In the genomic region with DNA sequence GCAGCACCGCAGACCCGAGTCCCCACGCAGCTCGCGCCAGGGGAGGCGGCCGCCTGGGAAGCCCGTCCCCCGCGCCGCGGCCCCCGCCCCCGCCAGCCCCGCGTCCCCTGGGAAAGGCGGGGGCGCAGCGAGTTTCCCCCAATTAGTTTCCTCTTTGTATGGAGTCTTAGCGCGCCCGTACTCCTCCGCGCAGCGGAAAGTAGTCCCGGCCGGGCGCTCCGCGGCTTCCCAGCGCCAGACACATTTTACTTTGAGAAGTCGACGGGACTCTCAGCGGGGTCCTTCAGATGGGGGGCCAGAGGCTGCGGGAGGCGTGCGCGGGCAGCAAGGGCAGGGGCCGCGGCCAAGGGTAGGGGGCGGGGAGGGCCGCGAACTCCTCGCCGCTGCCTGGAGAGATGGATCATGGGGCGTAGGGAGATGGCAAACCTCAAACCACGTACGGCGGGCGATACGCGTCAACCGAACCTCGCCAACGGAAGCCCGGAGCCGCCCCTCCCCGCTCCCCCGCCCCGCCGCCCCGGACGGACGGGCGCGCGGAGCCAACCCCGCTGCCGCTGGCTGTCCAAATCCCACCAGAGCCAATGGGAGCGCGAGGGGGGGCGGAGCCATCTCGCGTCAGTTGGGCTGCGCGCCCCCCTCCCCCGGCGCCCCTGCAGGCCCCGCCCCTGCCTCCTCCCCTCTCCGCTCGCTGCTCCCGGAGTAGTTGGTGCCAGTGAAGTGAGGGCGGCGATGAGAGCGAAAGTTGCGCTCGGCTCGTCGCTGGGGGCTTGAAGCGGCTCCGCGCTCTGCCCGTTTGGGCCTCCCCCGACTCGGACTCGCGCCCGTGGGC, we compare ENCODE assay signal across 1 cellular context.
A peak's percentile ranks its signal among the peaks of the same experiment; 100 is the strongest.
TF ChIP-seq lines count a peak whose summit lies in the region.

A gene (plus strand): TSS at position 706 of the 829 bp plus-strand sequence. CDS start 238 bp downstream, outside the sequence.

TF ChIP-seq in K562, 482 proteins besides CTCF, POLR2A, EP300 and RAD21 (continued from another document and continues in another):
- TF ChIP-seq, protein P1, sequence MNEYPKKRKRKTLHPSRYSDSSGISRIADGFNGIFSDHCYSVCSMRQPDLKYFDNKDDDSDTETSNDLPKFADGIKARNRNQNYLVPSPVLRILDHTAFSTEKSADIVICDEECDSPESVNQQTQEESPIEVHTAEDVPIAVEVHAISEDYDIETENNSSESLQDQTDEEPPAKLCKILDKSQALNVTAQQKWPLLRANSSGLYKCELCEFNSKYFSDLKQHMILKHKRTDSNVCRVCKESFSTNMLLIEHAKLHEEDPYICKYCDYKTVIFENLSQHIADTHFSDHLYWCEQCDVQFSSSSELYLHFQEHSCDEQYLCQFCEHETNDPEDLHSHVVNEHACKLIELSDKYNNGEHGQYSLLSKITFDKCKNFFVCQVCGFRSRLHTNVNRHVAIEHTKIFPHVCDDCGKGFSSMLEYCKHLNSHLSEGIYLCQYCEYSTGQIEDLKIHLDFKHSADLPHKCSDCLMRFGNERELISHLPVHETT (CRISPR knock-in tag; conservative IDR thresholded peaks at IDR 0.05 in 1 of 2, IDR thresholded peaks at IDR 0.05 in 1 of 2), result peak in 1 of 2 experiments; percentile 97; a peak in 2 of 4 replicates
- TF ChIP-seq SRSF1 (IDR thresholded peaks at IDR 0.05; ENCODE audit: low read depth, low read length) (no peak), TEAD4 (IDR thresholded peaks at IDR 0.05; ENCODE audit: low read length) (0 out of 2 replicates have a peak, but pooled peaks have one; percentile 7), TEAD4 (CRISPR knock-in tag; IDR thresholded peaks at IDR 0.05; ENCODE audit: borderline replicate concordance) (no peak), SP2 (IDR thresholded peaks at IDR 0.05; ENCODE audit: extremely low read depth, low read depth, low read length, poor library complexity, severe bottlenecking) (peak; percentile 61), NR2C2 (CRISPR knock-in tag; IDR thresholded peaks at IDR 0.05) (no peak), NR2C2 (tag; IDR thresholded peaks at IDR 0.05) (0 out of 2 replicates have a peak, but pooled peaks have one; percentile 46), TCF3 (CRISPR knock-in tag; IDR thresholded peaks at IDR 0.05) (no peak; the same call in 1 of the 2 replicates), TAL1 (IDR thresholded peaks at IDR 0.05) (no peak), CCAR2 (IDR thresholded peaks at IDR 0.05; ENCODE audit: low read depth, low read length) (no peak), JUN (IDR thresholded peaks at IDR 0.05; ENCODE audit: borderline replicate concordance, low read depth, low read length) (no peak), JUN (CRISPR knock-in tag; IDR thresholded peaks at IDR 0.05; ENCODE audit: borderline replicate concordance) (no peak), CBX1 (IDR thresholded peaks at IDR 0.05; ENCODE audit: low read depth) (no peak), ZNF121 (CRISPR knock-in tag; conservative IDR thresholded peaks at IDR 0.05) (no peak), FOXM1 (IDR thresholded peaks at IDR 0.05; ENCODE audit: low read depth) (no peak), FOXM1 (CRISPR knock-in tag; IDR thresholded peaks at IDR 0.05; ENCODE audit: low read depth) (no peak), MYNN (IDR thresholded peaks at IDR 0.05) (no peak), MYNN (CRISPR knock-in tag; IDR thresholded peaks at IDR 0.05) (no peak), ZNF431 (CRISPR knock-in tag; IDR thresholded peaks at IDR 0.05) (no peak), STAT5A (IDR thresholded peaks at IDR 0.05; ENCODE audit: borderline replicate concordance, low read length) (no peak), ESRRB (CRISPR knock-in tag; IDR thresholded peaks at IDR 0.05; ENCODE audit: borderline replicate concordance) (no peak), ELF1 (tag; IDR thresholded peaks at IDR 0.05) (peak; percentile 41; the same call in 1 of the 2 replicates), EP400 (IDR thresholded peaks at IDR 0.05) (peak; percentile 86), ZNF696 (CRISPR knock-in tag; conservative IDR thresholded peaks at IDR 0.05) (no peak), POLR2G (IDR thresholded peaks at IDR 0.05; ENCODE audit: low read depth, low read length) (peak; percentile 81), ZBED1 (IDR thresholded peaks at IDR 0.05) (no peak), ZBTB17 (CRISPR knock-in tag; IDR thresholded peaks at IDR 0.05) (no peak), SRSF3 (IDR thresholded peaks at IDR 0.05; ENCODE audit: insufficient read depth, low read length) (no peak), GATA2 (CRISPR knock-in tag; IDR thresholded peaks at IDR 0.05) (no peak), ADNP (tag; IDR thresholded peaks at IDR 0.05) (no peak), POLR2B (IDR thresholded peaks at IDR 0.05; ENCODE audit: low read depth, partially characterized antibody) (no peak), NFATC3 (IDR thresholded peaks at IDR 0.05) (no peak), ZNF184 (CRISPR knock-in tag; IDR thresholded peaks at IDR 0.05) (no peak)
- TF ChIP-seq, protein P2, sequence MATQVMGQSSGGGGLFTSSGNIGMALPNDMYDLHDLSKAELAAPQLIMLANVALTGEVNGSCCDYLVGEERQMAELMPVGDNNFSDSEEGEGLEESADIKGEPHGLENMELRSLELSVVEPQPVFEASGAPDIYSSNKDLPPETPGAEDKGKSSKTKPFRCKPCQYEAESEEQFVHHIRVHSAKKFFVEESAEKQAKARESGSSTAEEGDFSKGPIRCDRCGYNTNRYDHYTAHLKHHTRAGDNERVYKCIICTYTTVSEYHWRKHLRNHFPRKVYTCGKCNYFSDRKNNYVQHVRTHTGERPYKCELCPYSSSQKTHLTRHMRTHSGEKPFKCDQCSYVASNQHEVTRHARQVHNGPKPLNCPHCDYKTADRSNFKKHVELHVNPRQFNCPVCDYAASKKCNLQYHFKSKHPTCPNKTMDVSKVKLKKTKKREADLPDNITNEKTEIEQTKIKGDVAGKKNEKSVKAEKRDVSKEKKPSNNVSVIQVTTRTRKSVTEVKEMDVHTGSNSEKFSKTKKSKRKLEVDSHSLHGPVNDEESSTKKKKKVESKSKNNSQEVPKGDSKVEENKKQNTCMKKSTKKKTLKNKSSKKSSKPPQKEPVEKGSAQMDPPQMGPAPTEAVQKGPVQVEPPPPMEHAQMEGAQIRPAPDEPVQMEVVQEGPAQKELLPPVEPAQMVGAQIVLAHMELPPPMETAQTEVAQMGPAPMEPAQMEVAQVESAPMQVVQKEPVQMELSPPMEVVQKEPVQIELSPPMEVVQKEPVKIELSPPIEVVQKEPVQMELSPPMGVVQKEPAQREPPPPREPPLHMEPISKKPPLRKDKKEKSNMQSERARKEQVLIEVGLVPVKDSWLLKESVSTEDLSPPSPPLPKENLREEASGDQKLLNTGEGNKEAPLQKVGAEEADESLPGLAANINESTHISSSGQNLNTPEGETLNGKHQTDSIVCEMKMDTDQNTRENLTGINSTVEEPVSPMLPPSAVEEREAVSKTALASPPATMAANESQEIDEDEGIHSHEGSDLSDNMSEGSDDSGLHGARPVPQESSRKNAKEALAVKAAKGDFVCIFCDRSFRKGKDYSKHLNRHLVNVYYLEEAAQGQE (CRISPR knock-in tag; IDR thresholded peaks at IDR 0.05; ENCODE audit: low read depth), result no peak
- TF ChIP-seq, protein P3, sequence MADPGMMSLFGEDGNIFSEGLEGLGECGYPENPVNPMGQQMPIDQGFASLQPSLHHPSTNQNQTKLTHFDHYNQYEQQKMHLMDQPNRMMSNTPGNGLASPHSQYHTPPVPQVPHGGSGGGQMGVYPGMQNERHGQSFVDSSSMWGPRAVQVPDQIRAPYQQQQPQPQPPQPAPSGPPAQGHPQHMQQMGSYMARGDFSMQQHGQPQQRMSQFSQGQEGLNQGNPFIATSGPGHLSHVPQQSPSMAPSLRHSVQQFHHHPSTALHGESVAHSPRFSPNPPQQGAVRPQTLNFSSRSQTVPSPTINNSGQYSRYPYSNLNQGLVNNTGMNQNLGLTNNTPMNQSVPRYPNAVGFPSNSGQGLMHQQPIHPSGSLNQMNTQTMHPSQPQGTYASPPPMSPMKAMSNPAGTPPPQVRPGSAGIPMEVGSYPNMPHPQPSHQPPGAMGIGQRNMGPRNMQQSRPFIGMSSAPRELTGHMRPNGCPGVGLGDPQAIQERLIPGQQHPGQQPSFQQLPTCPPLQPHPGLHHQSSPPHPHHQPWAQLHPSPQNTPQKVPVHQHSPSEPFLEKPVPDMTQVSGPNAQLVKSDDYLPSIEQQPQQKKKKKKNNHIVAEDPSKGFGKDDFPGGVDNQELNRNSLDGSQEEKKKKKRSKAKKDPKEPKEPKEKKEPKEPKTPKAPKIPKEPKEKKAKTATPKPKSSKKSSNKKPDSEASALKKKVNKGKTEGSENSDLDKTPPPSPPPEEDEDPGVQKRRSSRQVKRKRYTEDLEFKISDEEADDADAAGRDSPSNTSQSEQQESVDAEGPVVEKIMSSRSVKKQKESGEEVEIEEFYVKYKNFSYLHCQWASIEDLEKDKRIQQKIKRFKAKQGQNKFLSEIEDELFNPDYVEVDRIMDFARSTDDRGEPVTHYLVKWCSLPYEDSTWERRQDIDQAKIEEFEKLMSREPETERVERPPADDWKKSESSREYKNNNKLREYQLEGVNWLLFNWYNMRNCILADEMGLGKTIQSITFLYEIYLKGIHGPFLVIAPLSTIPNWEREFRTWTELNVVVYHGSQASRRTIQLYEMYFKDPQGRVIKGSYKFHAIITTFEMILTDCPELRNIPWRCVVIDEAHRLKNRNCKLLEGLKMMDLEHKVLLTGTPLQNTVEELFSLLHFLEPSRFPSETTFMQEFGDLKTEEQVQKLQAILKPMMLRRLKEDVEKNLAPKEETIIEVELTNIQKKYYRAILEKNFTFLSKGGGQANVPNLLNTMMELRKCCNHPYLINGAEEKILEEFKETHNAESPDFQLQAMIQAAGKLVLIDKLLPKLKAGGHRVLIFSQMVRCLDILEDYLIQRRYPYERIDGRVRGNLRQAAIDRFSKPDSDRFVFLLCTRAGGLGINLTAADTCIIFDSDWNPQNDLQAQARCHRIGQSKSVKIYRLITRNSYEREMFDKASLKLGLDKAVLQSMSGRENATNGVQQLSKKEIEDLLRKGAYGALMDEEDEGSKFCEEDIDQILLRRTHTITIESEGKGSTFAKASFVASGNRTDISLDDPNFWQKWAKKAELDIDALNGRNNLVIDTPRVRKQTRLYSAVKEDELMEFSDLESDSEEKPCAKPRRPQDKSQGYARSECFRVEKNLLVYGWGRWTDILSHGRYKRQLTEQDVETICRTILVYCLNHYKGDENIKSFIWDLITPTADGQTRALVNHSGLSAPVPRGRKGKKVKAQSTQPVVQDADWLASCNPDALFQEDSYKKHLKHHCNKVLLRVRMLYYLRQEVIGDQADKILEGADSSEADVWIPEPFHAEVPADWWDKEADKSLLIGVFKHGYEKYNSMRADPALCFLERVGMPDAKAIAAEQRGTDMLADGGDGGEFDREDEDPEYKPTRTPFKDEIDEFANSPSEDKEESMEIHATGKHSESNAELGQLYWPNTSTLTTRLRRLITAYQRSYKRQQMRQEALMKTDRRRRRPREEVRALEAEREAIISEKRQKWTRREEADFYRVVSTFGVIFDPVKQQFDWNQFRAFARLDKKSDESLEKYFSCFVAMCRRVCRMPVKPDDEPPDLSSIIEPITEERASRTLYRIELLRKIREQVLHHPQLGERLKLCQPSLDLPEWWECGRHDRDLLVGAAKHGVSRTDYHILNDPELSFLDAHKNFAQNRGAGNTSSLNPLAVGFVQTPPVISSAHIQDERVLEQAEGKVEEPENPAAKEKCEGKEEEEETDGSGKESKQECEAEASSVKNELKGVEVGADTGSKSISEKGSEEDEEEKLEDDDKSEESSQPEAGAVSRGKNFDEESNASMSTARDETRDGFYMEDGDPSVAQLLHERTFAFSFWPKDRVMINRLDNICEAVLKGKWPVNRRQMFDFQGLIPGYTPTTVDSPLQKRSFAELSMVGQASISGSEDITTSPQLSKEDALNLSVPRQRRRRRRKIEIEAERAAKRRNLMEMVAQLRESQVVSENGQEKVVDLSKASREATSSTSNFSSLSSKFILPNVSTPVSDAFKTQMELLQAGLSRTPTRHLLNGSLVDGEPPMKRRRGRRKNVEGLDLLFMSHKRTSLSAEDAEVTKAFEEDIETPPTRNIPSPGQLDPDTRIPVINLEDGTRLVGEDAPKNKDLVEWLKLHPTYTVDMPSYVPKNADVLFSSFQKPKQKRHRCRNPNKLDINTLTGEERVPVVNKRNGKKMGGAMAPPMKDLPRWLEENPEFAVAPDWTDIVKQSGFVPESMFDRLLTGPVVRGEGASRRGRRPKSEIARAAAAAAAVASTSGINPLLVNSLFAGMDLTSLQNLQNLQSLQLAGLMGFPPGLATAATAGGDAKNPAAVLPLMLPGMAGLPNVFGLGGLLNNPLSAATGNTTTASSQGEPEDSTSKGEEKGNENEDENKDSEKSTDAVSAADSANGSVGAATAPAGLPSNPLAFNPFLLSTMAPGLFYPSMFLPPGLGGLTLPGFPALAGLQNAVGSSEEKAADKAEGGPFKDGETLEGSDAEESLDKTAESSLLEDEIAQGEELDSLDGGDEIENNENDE (IDR thresholded peaks at IDR 0.05; ENCODE audit: low read depth, low read length), result no peak
- TF ChIP-seq, protein P4, sequence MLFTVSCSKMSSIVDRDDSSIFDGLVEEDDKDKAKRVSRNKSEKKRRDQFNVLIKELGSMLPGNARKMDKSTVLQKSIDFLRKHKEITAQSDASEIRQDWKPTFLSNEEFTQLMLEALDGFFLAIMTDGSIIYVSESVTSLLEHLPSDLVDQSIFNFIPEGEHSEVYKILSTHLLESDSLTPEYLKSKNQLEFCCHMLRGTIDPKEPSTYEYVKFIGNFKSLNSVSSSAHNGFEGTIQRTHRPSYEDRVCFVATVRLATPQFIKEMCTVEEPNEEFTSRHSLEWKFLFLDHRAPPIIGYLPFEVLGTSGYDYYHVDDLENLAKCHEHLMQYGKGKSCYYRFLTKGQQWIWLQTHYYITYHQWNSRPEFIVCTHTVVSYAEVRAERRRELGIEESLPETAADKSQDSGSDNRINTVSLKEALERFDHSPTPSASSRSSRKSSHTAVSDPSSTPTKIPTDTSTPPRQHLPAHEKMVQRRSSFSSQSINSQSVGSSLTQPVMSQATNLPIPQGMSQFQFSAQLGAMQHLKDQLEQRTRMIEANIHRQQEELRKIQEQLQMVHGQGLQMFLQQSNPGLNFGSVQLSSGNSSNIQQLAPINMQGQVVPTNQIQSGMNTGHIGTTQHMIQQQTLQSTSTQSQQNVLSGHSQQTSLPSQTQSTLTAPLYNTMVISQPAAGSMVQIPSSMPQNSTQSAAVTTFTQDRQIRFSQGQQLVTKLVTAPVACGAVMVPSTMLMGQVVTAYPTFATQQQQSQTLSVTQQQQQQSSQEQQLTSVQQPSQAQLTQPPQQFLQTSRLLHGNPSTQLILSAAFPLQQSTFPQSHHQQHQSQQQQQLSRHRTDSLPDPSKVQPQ (CRISPR knock-in tag; IDR thresholded peaks at IDR 0.05; ENCODE audit: borderline replicate concordance), result no peak
- TF ChIP-seq, protein P5, sequence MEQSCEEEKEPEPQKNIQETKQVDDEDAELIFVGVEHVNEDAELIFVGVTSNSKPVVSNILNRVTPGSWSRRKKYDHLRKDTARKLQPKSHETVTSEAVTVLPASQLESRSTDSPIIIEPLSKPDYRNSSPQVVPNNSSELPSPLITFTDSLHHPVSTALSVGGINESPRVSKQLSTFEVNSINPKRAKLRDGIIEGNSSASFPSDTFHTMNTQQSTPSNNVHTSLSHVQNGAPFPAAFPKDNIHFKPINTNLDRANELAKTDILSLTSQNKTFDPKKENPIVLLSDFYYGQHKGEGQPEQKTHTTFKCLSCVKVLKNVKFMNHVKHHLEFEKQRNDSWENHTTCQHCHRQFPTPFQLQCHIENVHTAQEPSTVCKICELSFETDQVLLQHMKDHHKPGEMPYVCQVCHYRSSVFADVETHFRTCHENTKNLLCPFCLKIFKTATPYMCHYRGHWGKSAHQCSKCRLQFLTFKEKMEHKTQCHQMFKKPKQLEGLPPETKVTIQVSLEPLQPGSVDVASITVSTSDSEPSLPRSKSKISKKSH (CRISPR knock-in tag; IDR thresholded peaks at IDR 0.05), result no peak
